In genomic region chr1:148402152-148403084, GRCh38 we compare ENCODE assay signal across 8 cellular contexts.
A peak's percentile ranks its signal among the peaks of the same experiment; 100 is the strongest.
DNase-seq lines count a peak whose midpoint lies in the region; ATAC-seq, FAIRE-seq and TF ChIP-seq lines count a peak whose summit lies in the region.
"Not testable (repeated sequence)": the region's sequence is repeated elsewhere in the genome, so short reads cannot be mapped to it uniquely, and the experiment has no call there.

No MANE protein-coding gene starts in this region.

- TF ChIP-seq POLR2A in endothelial cell of umbilical vein (IDR thresholded peaks at IDR 0.05; ENCODE audit: low read depth, low read length): peak; percentile 94

- H3K9ac ChIP-seq in PC-3 (ENCODE audit: low read length) (peak overlapping the region; percentile 79), endothelial cell of umbilical vein (replicated peaks; ENCODE audit: extremely low read depth, insufficient read depth, low read length) (peak overlapping the region; percentile 69), mesendoderm (ENCODE audit: low read length) (peak overlapping the region; percentile 81)

- TF ChIP-seq CTCF in PC-3 (conservative IDR thresholded peaks at IDR 0.05; ENCODE audit: low read depth, low read length); endothelial cell of umbilical vein (IDR thresholded peaks at IDR 0.05; ENCODE audit: extremely low read depth in 1 of 2, insufficient read depth in 1 of 2, low read depth in 1 of 2, low read length in 2 of 2): not testable (repeated sequence)

- not testable (repeated sequence) for H2BK15ac ChIP-seq in mesendoderm (replicated peaks; ENCODE audit: low read depth)

- FAIRE-seq in endothelial cell of umbilical vein (lab: Jason Lieb, UNC): peak; percentile 53

- not testable (repeated sequence) for H3K9me3 Mint-ChIP-seq in CD4-positive, alpha-beta memory T cell

- H3K36me3 Mint-ChIP-seq in CD4-positive, alpha-beta memory T cell: peaks cover 4 to 15% of the 10 kb centered on the region in 2 donors

- no CpG with 5 or more reads among the region's 45 CpGs for WGBS in mesendoderm (ENCODE audit: extremely low coverage, insufficient coverage, low lambda C conversion rate)

- CTCF ChIA-PET in CD4-positive, alpha-beta memory T cell (lab: Charles Lee; ENCODE audit: partially characterized antibody): interaction anchor here (1.9 kb wide), 1 partner anchor 30 kb away, joined by 8 read pairs; no protein-coding TSS in a partner anchor
- CTCF ChIA-PET in PC-3 (lab: Charles Lee); endothelial cell of umbilical vein (lab: Charles Lee): not testable (repeated sequence)

- POLR2A ChIA-PET in CD4-positive, alpha-beta memory T cell (lab: Charles Lee; ENCODE audit: partially characterized antibody): interaction anchor here (0.6 to 2.0 kb wide), 5 partner anchors 10 to 121 kb away, joined by 3 to 21 read pairs (median 4); no protein-coding TSS in a partner anchor
- POLR2A ChIA-PET in PC-3 (lab: Charles Lee; ENCODE audit: unreplicated experiment); endothelial cell of umbilical vein (lab: Charles Lee): not testable (repeated sequence)

- ATAC-seq in GM19455 (IDR thresholded peaks at IDR 0.05; ENCODE audit: unreplicated experiment): peak; percentile 89
- ATAC-seq in HG03520 (IDR thresholded peaks at IDR 0.05; ENCODE audit: unreplicated experiment): peak; percentile 88
- peak; percentile 95 for ATAC-seq in PC-3

- H3K18ac ChIP-seq in mesendoderm (ENCODE audit: low read length): peak overlapping the region; percentile 91

- intact Hi-C loops in CD4-positive, alpha-beta memory T cell (cut with micrococcal nuclease): loop anchor here (1.0 kb wide), 1 partner anchor 13 kb away; no protein-coding TSS in a partner anchor
- intact Hi-C loops in PC-3 (cut with micrococcal nuclease); endothelial cell of umbilical vein (cut with micrococcal nuclease): not testable (repeated sequence)

- not testable (repeated sequence) for H3K79me1 ChIP-seq in mesendoderm (ENCODE audit: low read length)

- H4K20me1 ChIP-seq in PC-3 (ENCODE audit: low read length); endothelial cell of umbilical vein (replicated peaks; ENCODE audit: control insufficient read depth, extremely low read depth, insufficient read depth, low read length): not testable (repeated sequence)

- H3K27ac Mint-ChIP-seq in CD4-positive, alpha-beta memory T cell: peak overlapping the region; percentile 93 to 100 (median 100)

- H3K9me1 ChIP-seq in endothelial cell of umbilical vein (replicated peaks; ENCODE audit: control insufficient read depth, extremely low read depth, insufficient read depth, low read length): not testable (repeated sequence)

- H3K4me2 ChIP-seq in PC-3 (ENCODE audit: low read length) (peak overlapping the region; percentile 69), endothelial cell of umbilical vein (ENCODE audit: insufficient read depth, low read length) (peak overlapping the region; percentile 90), mesendoderm (ENCODE audit: low read length) (peak overlapping the region; percentile 46)

- H3K36me3 ChIP-seq in CD4-positive, alpha-beta memory T cell (ENCODE audit: insufficient read depth, low read length); PC-3 (ENCODE audit: low read depth, low read length); endothelial cell of umbilical vein (ENCODE audit: control insufficient read depth in 2 of 2, extremely low read depth in 1 of 2, insufficient read depth in 2 of 2, low read length in 2 of 2); mesendoderm (ENCODE audit: control insufficient read depth, insufficient read depth, low read length): not testable (repeated sequence)

- H3K9me3 ChIP-seq in CD4-positive, alpha-beta memory T cell (ENCODE audit: control insufficient read depth in 1 of 2, low read length in 2 of 2); PC-3 (ENCODE audit: low read length); endothelial cell of umbilical vein (replicated peaks; ENCODE audit: control insufficient read depth, insufficient read depth, low read length): not testable (repeated sequence)

- not testable (repeated sequence) for H2BK120ac ChIP-seq in mesendoderm (ENCODE audit: low read depth, low read length)

- H3K4me1 Mint-ChIP-seq in CD4-positive, alpha-beta memory T cell: peaks cover 11 to 45% (median 26%) of the 10 kb centered on the region in 4 donors

- H3K9me2 ChIP-seq in PC-3 (replicated peaks; ENCODE audit: low read length): not testable (repeated sequence)

- not testable (repeated sequence) for H3F3A ChIP-seq in PC-3 (ENCODE audit: low read length, unreplicated experiment)

- peak overlapping the region; percentile 94 to 100 (median 99) for H3K4me3 Mint-ChIP-seq in CD4-positive, alpha-beta memory T cell

- H2AFZ ChIP-seq in PC-3 (ENCODE audit: low read length): peak overlapping the region; percentile 71
- H2AFZ ChIP-seq in endothelial cell of umbilical vein (ENCODE audit: low read depth, low read length): peak overlapping the region; percentile 84

- H3K79me2 ChIP-seq in PC-3 (ENCODE audit: low read length); endothelial cell of umbilical vein (ENCODE audit: control insufficient read depth, insufficient read depth, low read length); mesendoderm (ENCODE audit: control insufficient read depth, insufficient read depth, low read length): not testable (repeated sequence)

- peaks cover 13% of the 10 kb centered on the region for H3K4me1 ChIP-seq in CD4-positive, alpha-beta memory T cell (ENCODE audit: insufficient read depth, low read length)
- H3K4me1 ChIP-seq in PC-3 (ENCODE audit: insufficient read depth, low read length); endothelial cell of umbilical vein (ENCODE audit: control insufficient read depth, extremely low read depth, insufficient read depth, low read length); mesendoderm (ENCODE audit: control insufficient read depth, low read depth, low read length): not testable (repeated sequence)

- peak; percentile 83 to 91 (median 85) for DNase-seq in CD4-positive, alpha-beta memory T cell
- DNase-seq in PC-3 (peak; percentile 83), activated T-cell treated with anti-CD3 and anti-CD28 coated beads for 24 hours (ENCODE audit: low read depth) (peak; percentile 80), endothelial cell of umbilical vein (ENCODE audit: low read depth, low spot score) (peak; percentile 24), mesendoderm (peak; percentile 93)
- peak; percentile 66 to 83 for DNase-seq in stimulated activated CD4-positive, alpha-beta T cell treated with anti-CD3 and anti-CD28 coated beads, Interleukin-4, amount 100 ng/mL, for 48 hours (ENCODE audit: low read depth in 2 of 2)

- dilution Hi-C loops in endothelial cell of umbilical vein (cut with MboI; ENCODE audit: extremely low pct_ligation_motif_present, low sequenced_read_pairs): not testable (repeated sequence)

- not testable (repeated sequence) for H3K4ac ChIP-seq in mesendoderm (ENCODE audit: low read depth, low read length)

- BruUV-seq in PC-3 (replicated peaks; lab: Mats Ljungman, UMichigan) (TSS peak; percentile 99), endothelial cell of umbilical vein (replicated peaks; lab: Mats Ljungman, UMichigan) (TSS peak; percentile 100)

- H2AK5ac ChIP-seq in mesendoderm (ENCODE audit: low read length): not testable (repeated sequence)

- H3K4me3 ChIP-seq in CD4-positive, alpha-beta memory T cell (ENCODE audit: low read length in 2 of 2): peak overlapping the region; percentile 55 to 65
- H3K4me3 ChIP-seq in PC-3 (ENCODE audit: low read length) (peak overlapping the region; percentile 64), endothelial cell of umbilical vein (replicated peaks in 1 of 3; ENCODE audit: insufficient read depth in 1 of 3, low read depth in 1 of 3, low read length in 3 of 3) (peak overlapping the region; percentile 10 to 67 (median 26)), mesendoderm (ENCODE audit: low read length) (peak overlapping the region; percentile 66)

- not testable (repeated sequence) for H3K27me3 Mint-ChIP-seq in CD4-positive, alpha-beta memory T cell

- H4K8ac ChIP-seq in mesendoderm (ENCODE audit: low read depth, low read length): not testable (repeated sequence)

- H2BK5ac ChIP-seq in mesendoderm (ENCODE audit: low read length): peak overlapping the region; percentile 99

- H3K27me3 ChIP-seq in CD4-positive, alpha-beta memory T cell (ENCODE audit: insufficient read depth, low read length); PC-3 (ENCODE audit: low read length); endothelial cell of umbilical vein (ENCODE audit: control insufficient read depth in 2 of 2, insufficient read depth in 2 of 2, low read length in 2 of 2); mesendoderm (ENCODE audit: insufficient read depth, low read length, poor library complexity): not testable (repeated sequence)

- H4K5ac ChIP-seq in mesendoderm (ENCODE audit: low read length): not testable (repeated sequence)

- H3K56ac ChIP-seq in mesendoderm (ENCODE audit: low read length): peak overlapping the region; percentile 95

- peak overlapping the region; percentile 88 for H3K27ac ChIP-seq in CD4-positive, alpha-beta memory T cell (ENCODE audit: low read depth, low read length)
- H3K27ac ChIP-seq in PC-3 (ENCODE audit: low read length) (peak overlapping the region; percentile 74), endothelial cell of umbilical vein (ENCODE audit: insufficient read depth, low read depth, low read length) (peak overlapping the region; percentile 23), mesendoderm (ENCODE audit: low read depth, low read length) (peak overlapping the region; percentile 78)

- not testable (repeated sequence) for H3K23ac ChIP-seq in mesendoderm (ENCODE audit: low read length)

TF ChIP-seq in endothelial cell of umbilical vein, 7 proteins besides CTCF, POLR2A, EP300 and RAD21:
- TF ChIP-seq POLR2AphosphoS5 (IDR thresholded peaks at IDR 0.05; ENCODE audit: insufficient read depth, low read depth, low read length): peak; percentile 90

Comparison
In these comparisons a context has a peak if more than half of its experiments do, and no peak if none do; other contexts are left out.
1. Peak in every context shown above with its lines: DNase-seq, ATAC-seq, H3K4me3 ChIP-seq and H3K27ac ChIP-seq.
2. DNase-seq: peak in every context shown above with its lines; median percentile 93 in mesendoderm; 85 in CD4-positive, alpha-beta memory T cell; 83 in PC-3; 80 in activated T-cell treated with anti-CD3 and anti-CD28 coated beads for 24 hours; 74 in stimulated activated CD4-positive, alpha-beta T cell treated with anti-CD3 and anti-CD28 coated beads, Interleukin-4, amount 100 ng/mL, for 48 hours; 24 in endothelial cell of umbilical vein.
3. H3K27ac ChIP-seq: peak in every context shown above with its lines; median percentile 88 in CD4-positive, alpha-beta memory T cell; 78 in mesendoderm; 74 in PC-3; 23 in endothelial cell of umbilical vein.